21 cellular contexts compared by ENCODE assay signal in genomic region chr5:178386532-178386931, GRCh38.
"Had no signal": no experiment of that assay in that cellular context is flagged by ENCODE, and none has a peak within 500 bp of the region (broad histone marks: within the 10 kb centered on the region; RNA-seq: fewer than 3 reads in every experiment).

No MANE protein-coding gene starts in this region.

- H3K4me1 Mint-ChIP-seq: activated B cell treated with CpG ODN at 0.5 μM for 24 hours; activated naive CD8-positive, alpha-beta T cell treated with anti-CD3 and anti-CD28 coated beads for 36 hours had no signal

- H3K27ac ChIP-seq: body of pancreas, dorsolateral prefrontal cortex, neural progenitor cell, pancreas, thyroid gland had no signal

- H3K36me3 Mint-ChIP-seq: activated CD4-positive, alpha-beta memory T cell treated with anti-CD3 and anti-CD28 coated beads for 36 hours; activated naive CD8-positive, alpha-beta T cell treated with anti-CD3 and anti-CD28 coated beads for 36 hours; neural progenitor cell had no signal

- H3K27me3 ChIP-seq: dorsolateral prefrontal cortex, neural progenitor cell, pancreas, thyroid gland had no signal

- DNase-seq: activated B cell treated with CpG ODN at 0.5 μM for 24 hours; activated CD4-positive, alpha-beta memory T cell treated with anti-CD3 and anti-CD28 coated beads for 36 hours; activated CD4-positive, alpha-beta T cell treated with anti-CD3 and anti-CD28 coated beads for 4 hours; activated naive CD4-positive, alpha-beta T cell; activated naive CD8-positive, alpha-beta T cell treated with anti-CD3 and anti-CD28 coated beads for 36 hours; activated T-cell treated with anti-CD3 and anti-CD28 coated beads for 4 hours; body of pancreas; caudate nucleus; left colon; midbrain; pancreas; stimulated activated CD4-positive, alpha-beta T cell treated with anti-CD3 and anti-CD28 coated beads, Interleukin-12 subunit alpha, Interleukin-12 subunit beta, amount 100 ng/mL, for 4 hours; stimulated activated CD4-positive, alpha-beta T cell treated with anti-CD3 and anti-CD28 coated beads, Interleukin-1b, Interleukin-23, amount 100 ng/mL, for 48 hours; stimulated activated CD8-positive, alpha-beta memory T cell treated with anti-CD3 and anti-CD28 coated beads, Interleukin-4, amount 100 ng/mL, for 48 hours; stimulated activated naive CD4-positive, alpha-beta T cell had no signal

- H3K4me3 Mint-ChIP-seq: activated B cell treated with CpG ODN at 0.5 μM for 24 hours; activated CD4-positive, alpha-beta memory T cell treated with anti-CD3 and anti-CD28 coated beads for 36 hours; activated naive CD8-positive, alpha-beta T cell treated with anti-CD3 and anti-CD28 coated beads for 36 hours; activated T-helper 1 cell treated with anti-CD3 and anti-CD28 coated beads, Interleukin-12 subunit alpha, Interleukin-12 subunit beta, Interleukin-2, Interleukin-4 antibody, amounts not matched to agents 30 ng/mL and 10 ng/mL and 1 ng/mL, durations not matched to agents 14 hours and 24 hours and 36 hours; neural progenitor cell had no signal

- H2AFZ ChIP-seq: neural progenitor cell had no signal

- H3K27ac Mint-ChIP-seq: activated B cell treated with CpG ODN at 0.5 μM for 24 hours; activated CD4-positive, alpha-beta memory T cell treated with anti-CD3 and anti-CD28 coated beads for 36 hours; activated naive CD8-positive, alpha-beta T cell treated with anti-CD3 and anti-CD28 coated beads for 36 hours; activated T-helper 1 cell treated with anti-CD3 and anti-CD28 coated beads, Interleukin-12 subunit alpha, Interleukin-12 subunit beta, Interleukin-2, Interleukin-4 antibody, amounts not matched to agents 30 ng/mL and 10 ng/mL and 1 ng/mL, durations not matched to agents 14 hours and 24 hours and 36 hours had no signal

- H3K4me1 ChIP-seq: body of pancreas, pancreas had no signal

- H3K4me3 ChIP-seq: body of pancreas, dorsolateral prefrontal cortex, lung, neural progenitor cell, pancreas, thyroid gland had no signal

- H3K9ac ChIP-seq: neural progenitor cell had no signal

- H3K4me2 ChIP-seq: neural progenitor cell had no signal

- H3K9me3 Mint-ChIP-seq: activated B cell treated with CpG ODN at 0.5 μM for 24 hours; activated CD4-positive, alpha-beta memory T cell treated with anti-CD3 and anti-CD28 coated beads for 36 hours; activated naive CD8-positive, alpha-beta T cell treated with anti-CD3 and anti-CD28 coated beads for 36 hours; activated T-helper 1 cell treated with anti-CD3 and anti-CD28 coated beads, Interleukin-12 subunit alpha, Interleukin-12 subunit beta, Interleukin-2, Interleukin-4 antibody, amounts not matched to agents 30 ng/mL and 10 ng/mL and 1 ng/mL, durations not matched to agents 14 hours and 24 hours and 36 hours; neural progenitor cell had no signal

- ATAC-seq: body of pancreas, left colon, pancreas, sciatic nerve had no signal

- H3K9me3 ChIP-seq: body of pancreas, pancreas, thyroid gland had no signal

- H3K36me3 ChIP-seq: neural progenitor cell, pancreas, thyroid gland had no signal
